ENCODE assay signal across 1 cellular context in genomic region chr17:193841-194806, GRCh38.
A peak's percentile ranks its signal among the peaks of the same experiment; 100 is the strongest.
TF ChIP-seq lines count a peak whose summit lies in the region.

No MANE protein-coding gene starts in this region.

TF ChIP-seq in HepG2, 621 proteins besides CTCF, POLR2A, EP300 and RAD21 (continues in another document):
- TF ChIP-seq NCOA2 (CRISPR knock-in tag; IDR thresholded peaks at IDR 0.05) (no peak), FOSL1 (CRISPR knock-in tag; IDR thresholded peaks at IDR 0.05; ENCODE audit: borderline replicate concordance) (no peak), ZNF180 (CRISPR knock-in tag; IDR thresholded peaks at IDR 0.05; ENCODE audit: borderline replicate concordance, low read depth) (no peak), ZNF18 (CRISPR knock-in tag; IDR thresholded peaks at IDR 0.05; ENCODE audit: insufficient replicate concordance) (no peak), CREB3 (CRISPR knock-in tag; IDR thresholded peaks at IDR 0.05) (no peak), GATAD1 (CRISPR knock-in tag; IDR thresholded peaks at IDR 0.05) (no peak), FOXP1 (IDR thresholded peaks at IDR 0.05) (no peak), FOXP1 (CRISPR knock-in tag; IDR thresholded peaks at IDR 0.05) (no peak), ZNF761 (CRISPR knock-in tag; conservative IDR thresholded peaks at IDR 0.05) (no peak), ERF (CRISPR knock-in tag; IDR thresholded peaks at IDR 0.05) (no peak), YY1 (IDR thresholded peaks at IDR 0.05; ENCODE audit: insufficient read depth, insufficient replicate concordance, low read depth, low read length) (no peak), SALL1 (CRISPR knock-in tag; IDR thresholded peaks at IDR 0.05) (peak; percentile 49), FOXC1 (CRISPR knock-in tag; IDR thresholded peaks at IDR 0.05; ENCODE audit: borderline replicate concordance) (peak; percentile 81), RCOR2 (CRISPR knock-in tag; IDR thresholded peaks at IDR 0.05) (no peak), ZFP36L2 (CRISPR knock-in tag; IDR thresholded peaks at IDR 0.05) (no peak), MNT (IDR thresholded peaks at IDR 0.05) (no peak), CREBL2 (CRISPR knock-in tag; IDR thresholded peaks at IDR 0.05; ENCODE audit: borderline replicate concordance) (no peak), SMARCE1 (IDR thresholded peaks at IDR 0.05; ENCODE audit: borderline replicate concordance) (no peak), ZSCAN29 (CRISPR knock-in tag; conservative IDR thresholded peaks at IDR 0.05) (no peak), ZNF235 (CRISPR knock-in tag; IDR thresholded peaks at IDR 0.05; ENCODE audit: borderline replicate concordance) (no peak), SP5 (CRISPR knock-in tag; IDR thresholded peaks at IDR 0.05; ENCODE audit: borderline replicate concordance, low read depth) (0 out of 2 replicates have a peak, but pooled peaks have one; percentile 26), ZNF7 (CRISPR knock-in tag; IDR thresholded peaks at IDR 0.05) (no peak), NFKBIZ (CRISPR knock-in tag; IDR thresholded peaks at IDR 0.05) (no peak), HNF4G (IDR thresholded peaks at IDR 0.05; ENCODE audit: borderline replicate concordance, low read depth, low read length) (peak; percentile 70; the same call in 1 of the 2 replicates), HNF4G (CRISPR knock-in tag; IDR thresholded peaks at IDR 0.05; ENCODE audit: borderline replicate concordance, low read depth) (0 out of 2 replicates have a peak, but pooled peaks have one; percentile 46), THYN1 (CRISPR knock-in tag; IDR thresholded peaks at IDR 0.05; ENCODE audit: borderline replicate concordance, low read depth) (no peak), FOXM1 (CRISPR knock-in tag; IDR thresholded peaks at IDR 0.05) (no peak), IKZF4 (CRISPR knock-in tag; IDR thresholded peaks at IDR 0.05; ENCODE audit: borderline replicate concordance, low read depth, not compliant biosample characterization) (no peak), RXRB (CRISPR knock-in tag; IDR thresholded peaks at IDR 0.05; ENCODE audit: borderline replicate concordance) (peak; percentile 32; the same call in 1 of the 2 replicates), ZNF546 (CRISPR knock-in tag; conservative IDR thresholded peaks at IDR 0.05) (no peak), HOXA9 (CRISPR knock-in tag; IDR thresholded peaks at IDR 0.05; ENCODE audit: borderline replicate concordance) (no peak), POGK (CRISPR knock-in tag; conservative IDR thresholded peaks at IDR 0.05) (no peak)
- TF ChIP-seq, protein P1, sequence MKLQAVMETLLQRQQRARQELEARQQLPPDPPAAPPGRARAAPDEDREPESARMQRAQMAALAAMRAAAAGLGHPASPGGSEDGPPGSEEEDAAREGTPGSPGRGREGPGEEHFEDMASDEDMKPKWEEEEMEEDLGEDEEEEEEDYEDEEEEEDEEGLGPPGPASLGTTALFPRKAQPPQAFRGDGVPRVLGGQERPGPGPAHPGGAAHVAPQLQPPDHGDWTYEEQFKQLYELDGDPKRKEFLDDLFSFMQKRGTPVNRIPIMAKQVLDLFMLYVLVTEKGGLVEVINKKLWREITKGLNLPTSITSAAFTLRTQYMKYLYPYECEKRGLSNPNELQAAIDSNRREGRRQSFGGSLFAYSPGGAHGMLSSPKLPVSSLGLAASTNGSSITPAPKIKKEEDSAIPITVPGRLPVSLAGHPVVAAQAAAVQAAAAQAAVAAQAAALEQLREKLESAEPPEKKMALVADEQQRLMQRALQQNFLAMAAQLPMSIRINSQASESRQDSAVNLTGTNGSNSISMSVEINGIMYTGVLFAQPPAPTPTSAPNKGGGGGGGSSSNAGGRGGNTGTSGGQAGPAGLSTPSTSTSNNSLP (IDR thresholded peaks at IDR 0.05; ENCODE audit: low read depth, low read length): no peak
- TF ChIP-seq, protein P2, sequence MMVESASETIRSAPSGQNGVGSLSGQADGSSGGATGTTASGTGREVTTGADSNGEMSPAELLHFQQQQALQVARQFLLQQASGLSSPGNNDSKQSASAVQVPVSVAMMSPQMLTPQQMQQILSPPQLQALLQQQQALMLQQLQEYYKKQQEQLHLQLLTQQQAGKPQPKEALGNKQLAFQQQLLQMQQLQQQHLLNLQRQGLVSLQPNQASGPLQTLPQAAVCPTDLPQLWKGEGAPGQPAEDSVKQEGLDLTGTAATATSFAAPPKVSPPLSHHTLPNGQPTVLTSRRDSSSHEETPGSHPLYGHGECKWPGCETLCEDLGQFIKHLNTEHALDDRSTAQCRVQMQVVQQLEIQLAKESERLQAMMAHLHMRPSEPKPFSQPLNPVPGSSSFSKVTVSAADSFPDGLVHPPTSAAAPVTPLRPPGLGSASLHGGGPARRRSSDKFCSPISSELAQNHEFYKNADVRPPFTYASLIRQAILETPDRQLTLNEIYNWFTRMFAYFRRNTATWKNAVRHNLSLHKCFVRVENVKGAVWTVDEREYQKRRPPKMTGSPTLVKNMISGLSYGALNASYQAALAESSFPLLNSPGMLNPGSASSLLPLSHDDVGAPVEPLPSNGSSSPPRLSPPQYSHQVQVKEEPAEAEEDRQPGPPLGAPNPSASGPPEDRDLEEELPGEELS (CRISPR knock-in tag; IDR thresholded peaks at IDR 0.05): no peak
- TF ChIP-seq, protein P3, sequence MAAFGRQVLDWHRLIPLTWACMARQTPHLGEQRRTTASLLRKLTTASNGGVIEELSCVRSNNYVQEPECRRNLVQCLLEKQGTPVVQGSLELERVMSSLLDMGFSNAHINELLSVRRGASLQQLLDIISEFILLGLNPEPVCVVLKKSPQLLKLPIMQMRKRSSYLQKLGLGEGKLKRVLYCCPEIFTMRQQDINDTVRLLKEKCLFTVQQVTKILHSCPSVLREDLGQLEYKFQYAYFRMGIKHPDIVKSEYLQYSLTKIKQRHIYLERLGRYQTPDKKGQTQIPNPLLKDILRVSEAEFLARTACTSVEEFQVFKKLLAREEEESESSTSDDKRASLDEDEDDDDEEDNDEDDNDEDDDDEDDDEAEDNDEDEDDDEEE (CRISPR knock-in tag; IDR thresholded peaks at IDR 0.05): no peak
- TF ChIP-seq, protein P4, sequence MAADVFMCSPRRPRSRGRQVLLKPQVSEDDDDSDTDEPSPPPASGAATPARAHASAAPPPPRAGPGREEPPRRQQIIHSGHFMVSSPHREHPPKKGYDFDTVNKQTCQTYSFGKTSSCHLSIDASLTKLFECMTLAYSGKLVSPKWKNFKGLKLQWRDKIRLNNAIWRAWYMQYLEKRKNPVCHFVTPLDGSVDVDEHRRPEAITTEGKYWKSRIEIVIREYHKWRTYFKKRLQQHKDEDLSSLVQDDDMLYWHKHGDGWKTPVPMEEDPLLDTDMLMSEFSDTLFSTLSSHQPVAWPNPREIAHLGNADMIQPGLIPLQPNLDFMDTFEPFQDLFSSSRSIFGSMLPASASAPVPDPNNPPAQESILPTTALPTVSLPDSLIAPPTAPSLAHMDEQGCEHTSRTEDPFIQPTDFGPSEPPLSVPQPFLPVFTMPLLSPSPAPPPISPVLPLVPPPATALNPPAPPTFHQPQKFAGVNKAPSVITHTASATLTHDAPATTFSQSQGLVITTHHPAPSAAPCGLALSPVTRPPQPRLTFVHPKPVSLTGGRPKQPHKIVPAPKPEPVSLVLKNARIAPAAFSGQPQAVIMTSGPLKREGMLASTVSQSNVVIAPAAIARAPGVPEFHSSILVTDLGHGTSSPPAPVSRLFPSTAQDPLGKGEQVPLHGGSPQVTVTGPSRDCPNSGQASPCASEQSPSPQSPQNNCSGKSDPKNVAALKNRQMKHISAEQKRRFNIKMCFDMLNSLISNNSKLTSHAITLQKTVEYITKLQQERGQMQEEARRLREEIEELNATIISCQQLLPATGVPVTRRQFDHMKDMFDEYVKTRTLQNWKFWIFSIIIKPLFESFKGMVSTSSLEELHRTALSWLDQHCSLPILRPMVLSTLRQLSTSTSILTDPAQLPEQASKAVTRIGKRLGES (CRISPR knock-in tag; IDR thresholded peaks at IDR 0.05; ENCODE audit: borderline replicate concordance): no peak
- TF ChIP-seq, protein P5, sequence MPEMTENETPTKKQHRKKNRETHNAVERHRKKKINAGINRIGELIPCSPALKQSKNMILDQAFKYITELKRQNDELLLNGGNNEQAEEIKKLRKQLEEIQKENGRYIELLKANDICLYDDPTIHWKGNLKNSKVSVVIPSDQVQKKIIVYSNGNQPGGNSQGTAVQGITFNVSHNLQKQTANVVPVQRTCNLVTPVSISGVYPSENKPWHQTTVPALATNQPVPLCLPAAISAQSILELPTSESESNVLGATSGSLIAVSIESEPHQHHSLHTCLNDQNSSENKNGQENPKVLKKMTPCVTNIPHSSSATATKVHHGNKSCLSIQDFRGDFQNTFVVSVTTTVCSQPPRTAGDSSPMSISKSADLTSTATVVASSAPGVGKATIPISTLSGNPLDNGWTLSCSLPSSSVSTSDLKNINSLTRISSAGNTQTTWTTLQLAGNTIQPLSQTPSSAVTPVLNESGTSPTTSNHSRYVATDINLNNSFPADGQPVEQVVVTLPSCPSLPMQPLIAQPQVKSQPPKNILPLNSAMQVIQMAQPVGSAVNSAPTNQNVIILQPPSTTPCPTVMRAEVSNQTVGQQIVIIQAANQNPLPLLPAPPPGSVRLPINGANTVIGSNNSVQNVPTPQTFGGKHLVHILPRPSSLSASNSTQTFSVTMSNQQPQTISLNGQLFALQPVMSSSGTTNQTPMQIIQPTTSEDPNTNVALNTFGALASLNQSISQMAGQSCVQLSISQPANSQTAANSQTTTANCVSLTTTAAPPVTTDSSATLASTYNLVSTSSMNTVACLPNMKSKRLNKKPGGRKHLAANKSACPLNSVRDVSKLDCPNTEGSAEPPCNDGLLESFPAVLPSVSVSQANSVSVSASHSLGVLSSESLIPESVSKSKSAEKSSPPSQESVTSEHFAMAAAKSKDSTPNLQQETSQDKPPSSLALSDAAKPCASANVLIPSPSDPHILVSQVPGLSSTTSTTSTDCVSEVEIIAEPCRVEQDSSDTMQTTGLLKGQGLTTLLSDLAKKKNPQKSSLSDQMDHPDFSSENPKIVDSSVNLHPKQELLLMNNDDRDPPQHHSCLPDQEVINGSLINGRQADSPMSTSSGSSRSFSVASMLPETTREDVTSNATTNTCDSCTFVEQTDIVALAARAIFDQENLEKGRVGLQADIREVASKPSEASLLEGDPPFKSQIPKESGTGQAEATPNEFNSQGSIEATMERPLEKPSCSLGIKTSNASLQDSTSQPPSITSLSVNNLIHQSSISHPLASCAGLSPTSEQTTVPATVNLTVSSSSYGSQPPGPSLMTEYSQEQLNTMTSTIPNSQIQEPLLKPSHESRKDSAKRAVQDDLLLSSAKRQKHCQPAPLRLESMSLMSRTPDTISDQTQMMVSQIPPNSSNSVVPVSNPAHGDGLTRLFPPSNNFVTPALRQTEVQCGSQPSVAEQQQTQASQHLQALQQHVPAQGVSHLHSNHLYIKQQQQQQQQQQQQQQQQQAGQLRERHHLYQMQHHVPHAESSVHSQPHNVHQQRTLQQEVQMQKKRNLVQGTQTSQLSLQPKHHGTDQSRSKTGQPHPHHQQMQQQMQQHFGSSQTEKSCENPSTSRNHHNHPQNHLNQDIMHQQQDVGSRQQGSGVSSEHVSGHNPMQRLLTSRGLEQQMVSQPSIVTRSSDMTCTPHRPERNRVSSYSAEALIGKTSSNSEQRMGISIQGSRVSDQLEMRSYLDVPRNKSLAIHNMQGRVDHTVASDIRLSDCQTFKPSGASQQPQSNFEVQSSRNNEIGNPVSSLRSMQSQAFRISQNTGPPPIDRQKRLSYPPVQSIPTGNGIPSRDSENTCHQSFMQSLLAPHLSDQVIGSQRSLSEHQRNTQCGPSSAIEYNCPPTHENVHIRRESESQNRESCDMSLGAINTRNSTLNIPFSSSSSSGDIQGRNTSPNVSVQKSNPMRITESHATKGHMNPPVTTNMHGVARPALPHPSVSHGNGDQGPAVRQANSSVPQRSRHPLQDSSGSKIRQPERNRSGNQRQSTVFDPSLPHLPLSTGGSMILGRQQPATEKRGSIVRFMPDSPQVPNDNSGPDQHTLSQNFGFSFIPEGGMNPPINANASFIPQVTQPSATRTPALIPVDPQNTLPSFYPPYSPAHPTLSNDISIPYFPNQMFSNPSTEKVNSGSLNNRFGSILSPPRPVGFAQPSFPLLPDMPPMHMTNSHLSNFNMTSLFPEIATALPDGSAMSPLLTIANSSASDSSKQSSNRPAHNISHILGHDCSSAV (CRISPR knock-in tag; IDR thresholded peaks at IDR 0.05; ENCODE audit: borderline replicate concordance): no peak
